ENCODE assay signal across 19 cellular contexts in genomic region chr13:53001871-53002270, GRCh38. TPM values are rescaled to one million over a fixed set of nuclear protein-coding genes. Genes with fewer than 3 reads are reported as not detected.
"Had no signal": no experiment of that assay in that cellular context is flagged by ENCODE, and none has a peak within 500 bp of the region (broad histone marks: within the 10 kb centered on the region; RNA-seq: fewer than 3 reads in every experiment).

No MANE protein-coding gene starts in this region.

- H3K4me3 Mint-ChIP-seq: dendritic cell treated with granulocyte-macrophage colony-stimulating factor and Interleukin-4, amounts not matched to agents 40 ng/mL and 50 ng/mL, for 4 days; effector memory CD8-positive, alpha-beta T cell; naive thymus-derived CD4-positive, alpha-beta T cell had no signal

- FAIRE-seq: colon, small intestine had no signal

- H3K27me3 ChIP-seq: gastrocnemius medialis had no signal

- H3K9me3 ChIP-seq: gastrocnemius medialis, heart right ventricle, left ventricle myocardium inferior, lower lobe of right lung had no signal

- H3K27ac Mint-ChIP-seq: dendritic cell treated with granulocyte-macrophage colony-stimulating factor and Interleukin-4, amounts not matched to agents 40 ng/mL and 50 ng/mL, for 4 days; effector memory CD8-positive, alpha-beta T cell; naive thymus-derived CD4-positive, alpha-beta T cell had no signal

- H3K4me3 ChIP-seq: gastrocnemius medialis, heart right ventricle, left ventricle myocardium inferior, lower lobe of right lung had no signal

- H3K36me3 Mint-ChIP-seq: naive thymus-derived CD4-positive, alpha-beta T cell had no signal

- ATAC-seq: effector memory CD8-positive, alpha-beta T cell; gastrocnemius medialis; heart right ventricle; lower lobe of right lung; naive thymus-derived CD4-positive, alpha-beta T cell; right cardiac atrium had no signal

- H3K36me3 ChIP-seq: gastrocnemius medialis, heart right ventricle, left ventricle myocardium inferior, lower lobe of right lung had no signal

- DNase-seq: cerebellar nuclear complex; effector memory CD8-positive, alpha-beta T cell; erythroblast; gastrocnemius medialis; heart right ventricle; islet precursor cell; left ventricle myocardium inferior; lower lobe of right lung; mesenchymal stem cell; naive thymus-derived CD4-positive, alpha-beta T cell; posterior cingulate gyrus; right cardiac atrium; small intestine; stimulated activated CD4-positive, alpha-beta T cell treated with anti-CD3 and anti-CD28 coated beads, Interleukin-12 subunit alpha, Interleukin-12 subunit beta, amount 100 ng/mL, for 4 hours; stimulated activated naive CD4-positive, alpha-beta T cell treated with Interleukin-2 at 50 U/mL for 16 hours; trophoblast cell had no signal

- H3K27me3 Mint-ChIP-seq: dendritic cell treated with granulocyte-macrophage colony-stimulating factor and Interleukin-4, amounts not matched to agents 40 ng/mL and 50 ng/mL, for 4 days had no signal

- H3K4me1 ChIP-seq: gastrocnemius medialis, heart right ventricle, left ventricle myocardium inferior, lower lobe of right lung had no signal

- H3K9me3 Mint-ChIP-seq: dendritic cell treated with granulocyte-macrophage colony-stimulating factor and Interleukin-4, amounts not matched to agents 40 ng/mL and 50 ng/mL, for 4 days; effector memory CD8-positive, alpha-beta T cell had no signal

- H3K27ac ChIP-seq: gastrocnemius medialis, heart right ventricle, left ventricle myocardium inferior, lower lobe of right lung had no signal

RNA-seq across cellular contexts. Expression of gene OLFM4, which starts 26.7 kb away (rescaled TPM):
- total RNA-seq: lower lobe of right lung; naive thymus-derived CD4-positive, alpha-beta T cell; osteocyte had no signal
- polyA plus RNA-seq: naive thymus-derived CD4-positive, alpha-beta T cell had no signal
